1 cellular context compared by ENCODE assay signal in the genomic region with DNA sequence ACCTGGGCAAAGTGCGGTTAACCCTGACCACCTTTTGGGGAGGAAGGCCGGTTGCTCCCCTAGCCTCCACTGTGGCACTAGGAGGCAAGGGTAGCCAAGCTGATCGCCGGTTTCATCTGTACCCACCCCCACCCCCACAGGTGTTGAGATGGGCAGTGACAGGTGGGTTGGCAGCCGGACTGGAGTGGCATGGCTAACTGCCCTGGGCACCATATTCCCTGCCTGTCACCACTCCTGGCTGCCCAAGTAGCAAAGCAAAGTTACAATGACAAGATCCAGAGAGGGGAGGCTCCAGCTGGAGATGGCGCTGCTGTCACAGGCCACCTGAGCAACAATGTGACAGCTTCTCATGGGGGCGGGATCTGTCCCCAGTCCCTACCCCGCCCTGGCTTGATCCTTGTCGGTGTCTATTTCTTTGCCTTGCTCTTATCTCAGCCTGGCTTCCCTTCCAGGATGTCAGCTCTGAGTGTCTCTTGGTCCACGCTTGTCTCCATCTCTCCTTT.
TF ChIP-seq lines count a peak whose summit lies in the region.

No MANE protein-coding gene starts in this region.

TF ChIP-seq in HepG2, 621 proteins besides CTCF, POLR2A, EP300 and RAD21 (continued from another document):
- no peak for TF ChIP-seq ARID4A (CRISPR knock-in tag; IDR thresholded peaks at IDR 0.05; ENCODE audit: borderline replicate concordance)
- TF ChIP-seq, protein P1, sequence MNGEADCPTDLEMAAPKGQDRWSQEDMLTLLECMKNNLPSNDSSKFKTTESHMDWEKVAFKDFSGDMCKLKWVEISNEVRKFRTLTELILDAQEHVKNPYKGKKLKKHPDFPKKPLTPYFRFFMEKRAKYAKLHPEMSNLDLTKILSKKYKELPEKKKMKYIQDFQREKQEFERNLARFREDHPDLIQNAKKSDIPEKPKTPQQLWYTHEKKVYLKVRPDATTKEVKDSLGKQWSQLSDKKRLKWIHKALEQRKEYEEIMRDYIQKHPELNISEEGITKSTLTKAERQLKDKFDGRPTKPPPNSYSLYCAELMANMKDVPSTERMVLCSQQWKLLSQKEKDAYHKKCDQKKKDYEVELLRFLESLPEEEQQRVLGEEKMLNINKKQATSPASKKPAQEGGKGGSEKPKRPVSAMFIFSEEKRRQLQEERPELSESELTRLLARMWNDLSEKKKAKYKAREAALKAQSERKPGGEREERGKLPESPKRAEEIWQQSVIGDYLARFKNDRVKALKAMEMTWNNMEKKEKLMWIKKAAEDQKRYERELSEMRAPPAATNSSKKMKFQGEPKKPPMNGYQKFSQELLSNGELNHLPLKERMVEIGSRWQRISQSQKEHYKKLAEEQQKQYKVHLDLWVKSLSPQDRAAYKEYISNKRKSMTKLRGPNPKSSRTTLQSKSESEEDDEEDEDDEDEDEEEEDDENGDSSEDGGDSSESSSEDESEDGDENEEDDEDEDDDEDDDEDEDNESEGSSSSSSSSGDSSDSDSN (CRISPR knock-in tag; IDR thresholded peaks at IDR 0.05): no peak
- TF ChIP-seq MYNN (CRISPR knock-in tag; IDR thresholded peaks at IDR 0.05; ENCODE audit: low read depth): no peak
- no peak for TF ChIP-seq LRRFIP1 (CRISPR knock-in tag; conservative IDR thresholded peaks at IDR 0.05)
- no peak for TF ChIP-seq GABPB1 (CRISPR knock-in tag; IDR thresholded peaks at IDR 0.05)
- TF ChIP-seq ZNF781 (CRISPR knock-in tag; IDR thresholded peaks at IDR 0.05; ENCODE audit: borderline replicate concordance, not compliant biosample characterization): no peak
- TF ChIP-seq GTF2F1 (IDR thresholded peaks at IDR 0.05; ENCODE audit: low read length): no peak
- TF ChIP-seq SP5 (CRISPR knock-in tag; IDR thresholded peaks at IDR 0.05; ENCODE audit: borderline replicate concordance, low read depth): no peak
- no peak for TF ChIP-seq ZEB1 (IDR thresholded peaks at IDR 0.05; ENCODE audit: insufficient replicate concordance, low read depth)
- no peak for TF ChIP-seq ZNF292 (CRISPR knock-in tag; IDR thresholded peaks at IDR 0.05; ENCODE audit: borderline replicate concordance, low read depth)
- no peak for TF ChIP-seq ZNF329 (CRISPR knock-in tag; IDR thresholded peaks at IDR 0.05; ENCODE audit: low read depth)
- no peak for TF ChIP-seq TEAD3 (CRISPR knock-in tag; optimal IDR thresholded peaks at IDR 0.05; ENCODE audit: borderline replicate concordance)
- no peak for TF ChIP-seq ZNF337 (CRISPR knock-in tag; IDR thresholded peaks at IDR 0.05; ENCODE audit: borderline replicate concordance, low read depth)
TF ChIP-seq in HepG2: peak in this region for 0.
